ENCODE assay signal across 10 cellular contexts in genomic region chr15:63596666-63597032, GRCh38. TPM values are rescaled to one million over a fixed set of nuclear protein-coding genes. Genes with fewer than 3 reads are reported as not detected.
DNase-seq lines count a peak whose midpoint lies in the region; ATAC-seq, FAIRE-seq and TF ChIP-seq lines count a peak whose summit lies in the region.
"Had no signal": no experiment of that assay in that cellular context is flagged by ENCODE, and none has a peak within 500 bp of the region (broad histone marks: within the 10 kb centered on the region; RNA-seq: fewer than 3 reads in every experiment).

No MANE protein-coding gene starts in this region.

- TF ChIP-seq CTCF in HepG2 (CRISPR knock-in tag; IDR thresholded peaks at IDR 0.05) = no peak
- TF ChIP-seq CTCF in right lobe of liver (IDR thresholded peaks at IDR 0.05) = no peak
- TF ChIP-seq CTCF in endodermal cell (conservative IDR thresholded peaks at IDR 0.05) = no peak
- TF ChIP-seq CTCF in natural killer cell (IDR thresholded peaks at IDR 0.05) = no peak
- TF ChIP-seq CTCF in kidney (IDR thresholded peaks at IDR 0.05; ENCODE audit: borderline replicate concordance, extremely low read depth, insufficient read depth) = no peak
- TF ChIP-seq CTCF in MM.1S (IDR thresholded peaks at IDR 0.05; ENCODE audit: low read length) = no peak

- H3K9me3 Mint-ChIP-seq in endodermal cell (no peaks in the 10 kb centered on the region), natural killer cell (no peaks in the 10 kb centered on the region)

- peaks cover 18% of the 10 kb centered on the region for H3K36me3 Mint-ChIP-seq in endodermal cell (ENCODE audit: low read depth)
- no peaks in the 10 kb centered on the region for H3K36me3 Mint-ChIP-seq in natural killer cell

- intact Hi-C loops in HepG2 (cut with micrococcal nuclease; ENCODE audit: unreplicated experiment) = loop anchor here (5.0 kb wide), 2 partner anchors 129 to 304 kb away; no protein-coding TSS in a partner anchor
- intact Hi-C loops in right lobe of liver (cut with DNase I) = no loop called here
- intact Hi-C loops in natural killer cell (cut with micrococcal nuclease) = no loop called here
- intact Hi-C loops in aorta (cut with DNase I) = loop anchor here (5.0 kb wide), 3 partner anchors 94 to 309 kb away; partner anchors contain the start of gene USP3 (in 2 of the 2)
- intact Hi-C loops in kidney (cut with DNase I) = no loop called here

- no peaks in the 10 kb centered on the region for H4K20me1 ChIP-seq in HepG2 (ENCODE audit: insufficient read depth, low read length)
- H4K20me1 ChIP-seq in MM.1S (ENCODE audit: insufficient read depth, low read length) = no peaks in the 10 kb centered on the region

- H3K9me2 ChIP-seq in MM.1S (replicated peaks; ENCODE audit: insufficient read depth, low read length) = no peaks in the 10 kb centered on the region

- H3K9me3 ChIP-seq in HepG2 (ENCODE audit: low read length) = no peaks in the 10 kb centered on the region
- H3K9me3 ChIP-seq in right lobe of liver = no peaks in the 10 kb centered on the region
- no peaks in the 10 kb centered on the region for H3K9me3 ChIP-seq in endodermal cell (ENCODE audit: control insufficient read depth, low read length)
- no peaks in the 10 kb centered on the region for H3K9me3 ChIP-seq in aorta (ENCODE audit: control insufficient read depth, low read length)
- no peaks in the 10 kb centered on the region for H3K9me3 ChIP-seq in kidney (ENCODE audit: control insufficient read depth in 1 of 2, low read length in 2 of 2)
- no peaks in the 10 kb centered on the region for H3K9me3 ChIP-seq in MM.1S (replicated peaks; ENCODE audit: insufficient read depth, low read length)
- H3K9me3 ChIP-seq: MG63 had no signal

- CTCF ChIA-PET in HepG2 (lab: Yijun Ruan, JAX; ENCODE audit: low intra/inter-chr PET ratio, low total read pairs) = no interaction called here

- H3K4me1 Mint-ChIP-seq in endodermal cell (peaks cover 48% of the 10 kb centered on the region), natural killer cell (peaks cover 22 to 47% of the 10 kb centered on the region in 2 donors)

- H3K27ac ChIP-seq in HepG2 (ENCODE audit: extremely low read length, insufficient read depth, low read length) = no peak overlapping the region
- no peak overlapping the region for H3K27ac ChIP-seq in right lobe of liver
- H3K27ac ChIP-seq in endodermal cell (ENCODE audit: low read depth, low read length) = peak overlapping the region; percentile 21
- H3K27ac ChIP-seq in aorta (ENCODE audit: low read depth in 1 of 2, low read length in 2 of 2) = peak overlapping the region; percentile 87 to 99
- peak overlapping the region in 1 of 2 donors; percentile 92 for H3K27ac ChIP-seq in kidney (ENCODE audit: low read depth in 2 of 2, low read length in 2 of 2)
- H3K27ac ChIP-seq in MM.1S (ENCODE audit: low read length) = no peak overlapping the region

- H3K4me2 ChIP-seq in HepG2 (ENCODE audit: low read depth, low read length) = no peak overlapping the region; the same call in 1 of the 2 replicates
- H3K4me2 ChIP-seq in MM.1S (ENCODE audit: low read depth, low read length) = no peak overlapping the region

- no peak for FAIRE-seq in HepG2 (lab: Jason Lieb, UNC)
- FAIRE-seq in kidney (lab: Jason Lieb, UNC) = no peak
- FAIRE-seq: GM18507 had no signal

- H3K9ac ChIP-seq in HepG2 (ENCODE audit: insufficient read depth, low read depth, low read length) = no peak overlapping the region
- H3K9ac ChIP-seq in endodermal cell (ENCODE audit: extremely low read depth, low read length, poor library complexity, severe bottlenecking) = no peak overlapping the region
- peak overlapping the region in 1 of 2 donors; percentile 41 for H3K9ac ChIP-seq in kidney (ENCODE audit: low read length in 2 of 2)
- no peak overlapping the region for H3K9ac ChIP-seq in MM.1S (ENCODE audit: low read length)

- H3K4me3 ChIP-seq in HepG2 (replicated peaks in 1 of 3; ENCODE audit: insufficient read depth in 1 of 3, low read depth in 2 of 3, low read length in 3 of 3) (no peak overlapping the region), right lobe of liver (no peak overlapping the region), endodermal cell (ENCODE audit: low read length) (no peak overlapping the region), aorta (ENCODE audit: low read length in 2 of 2) (no peak overlapping the region), kidney (ENCODE audit: low read length in 2 of 2) (no peak overlapping the region), MM.1S (ENCODE audit: low read length) (no peak overlapping the region)
- H3K4me3 ChIP-seq: MG63 had no signal

- H3K36me3 ChIP-seq in HepG2 (replicated peaks in 1 of 2; ENCODE audit: control insufficient read depth in 1 of 2, insufficient read depth in 2 of 2, low read length in 2 of 2) (peaks cover 3 to 12% of the 10 kb centered on the region in 2 experiments; a peak in 4 of 5 replicates), right lobe of liver (peaks cover 0 to 16% (median 4%) of the 10 kb centered on the region in 4 donors), endodermal cell (ENCODE audit: control insufficient read depth, insufficient read depth, low read length) (peaks cover 21% of the 10 kb centered on the region), aorta (ENCODE audit: control insufficient read depth in 1 of 2, insufficient read depth in 2 of 2, low read length in 1 of 2) (peaks cover 0 to 4% of the 10 kb centered on the region in 2 donors), kidney (ENCODE audit: control insufficient read depth in 1 of 2, insufficient read depth in 2 of 2, low read length in 2 of 2) (peaks cover 3 to 13% of the 10 kb centered on the region in 2 donors), MM.1S (replicated peaks; ENCODE audit: insufficient read depth, low read length) (0 out of 2 replicates have a peak, but pooled peaks cover 4% of the 10 kb centered on the region)

- H3F3A ChIP-seq in MM.1S (ENCODE audit: insufficient read depth, low read length) = peaks cover 20% of the 10 kb centered on the region

- H3K4me1 ChIP-seq in HepG2 (ENCODE audit: insufficient read depth, low read length) (peaks cover 35% of the 10 kb centered on the region), right lobe of liver (peaks cover 0 to 6% (median 0%) of the 10 kb centered on the region in 4 donors), endodermal cell (ENCODE audit: control insufficient read depth, insufficient read depth, low read length) (peaks cover 11% of the 10 kb centered on the region), aorta (ENCODE audit: control insufficient read depth in 1 of 2, insufficient read depth in 2 of 2, low read length in 2 of 2) (peaks cover 3 to 6% of the 10 kb centered on the region in 2 donors), kidney (ENCODE audit: control insufficient read depth in 1 of 2, insufficient read depth in 1 of 2, low read depth in 1 of 2, low read length in 2 of 2) (peaks cover 36 to 43% of the 10 kb centered on the region in 2 donors), MM.1S (ENCODE audit: low read length) (0 out of 2 replicates have a peak, but pooled peaks cover 4% of the 10 kb centered on the region)

- ATAC-seq in HepG2 (no peak), right lobe of liver (no peak), natural killer cell (no peak), aorta (ENCODE audit: low FRiP score) (peak; percentile 24), HG03097 (IDR thresholded peaks at IDR 0.05; ENCODE audit: low FRiP score, unreplicated experiment) (no peak)

- H3K79me2 ChIP-seq in HepG2 (ENCODE audit: insufficient read depth, low read length) (no peaks in the 10 kb centered on the region), MM.1S (ENCODE audit: low read length) (no peaks in the 10 kb centered on the region; the same call in 1 of the 2 replicates)

- DNase-seq in HepG2 (ENCODE audit: low spot score) = peak; percentile 16
- no peak for DNase-seq in right lobe of liver
- no peak for DNase-seq in endodermal cell
- DNase-seq in natural killer cell = no peak
- DNase-seq in aorta = no peak
- DNase-seq in kidney = no peak
- no peak for DNase-seq in MM.1S
- DNase-seq: MG63 had no signal

- BruUV-seq in HepG2 (replicated peaks; lab: Mats Ljungman, UMichigan) = TSS peak; percentile 27

- no peak overlapping the region for H2AFZ ChIP-seq in HepG2 (ENCODE audit: low read length)
- H2AFZ ChIP-seq in MM.1S (ENCODE audit: low read length) = no peak overlapping the region

- TF ChIP-seq POLR2A in HepG2 (IDR thresholded peaks at IDR 0.05; ENCODE audit: insufficient read depth in 1 of 2, low read depth in 2 of 2, low read length in 2 of 2) (no peak), right lobe of liver (IDR thresholded peaks at IDR 0.05) (no peak)

- H3K4me3 Mint-ChIP-seq in endodermal cell (no peak overlapping the region), natural killer cell (no peak overlapping the region)

- H3K27me3 ChIP-seq in HepG2 (ENCODE audit: control insufficient read depth in 1 of 2, insufficient read depth in 2 of 2, low read length in 2 of 2) (no peaks in the 10 kb centered on the region; a peak in 1 of 5 replicates), right lobe of liver (no peaks in the 10 kb centered on the region), endodermal cell (ENCODE audit: control insufficient read depth, insufficient read depth, low read length, poor library complexity, severe bottlenecking) (no peaks in the 10 kb centered on the region), aorta (ENCODE audit: control insufficient read depth in 1 of 2, insufficient read depth in 2 of 2, low read length in 1 of 2) (no peaks in the 10 kb centered on the region), MM.1S (replicated peaks; ENCODE audit: insufficient read depth, low read length) (no peaks in the 10 kb centered on the region)
- H3K27me3 ChIP-seq: MG63 had no signal

- TF ChIP-seq RAD21 in HepG2 (CRISPR knock-in tag; IDR thresholded peaks at IDR 0.05) = no peak

- in situ Hi-C loops in HepG2 (cut with HindIII; ENCODE audit: extremely low pct_ligation_motif_present, low pct_unique_long_range_greater_than_20kb) = no loop called here

- H3K27me3 Mint-ChIP-seq in endodermal cell (ENCODE audit: insufficient read depth) = peaks cover 2% of the 10 kb centered on the region
- no peaks in the 10 kb centered on the region for H3K27me3 Mint-ChIP-seq in natural killer cell (ENCODE audit: low read depth in 2 of 2)

- WGBS in HepG2 (ENCODE audit: low lambda C conversion rate) = 58% methylated on average over 2 of the region's 2 CpGs
- 20% methylated on average over 1 of the region's 2 CpGs for WGBS in right lobe of liver (ENCODE audit: insufficient coverage, low coverage, low lambda C conversion rate, missing lambda C conversion rate)
- WGBS in endodermal cell (ENCODE audit: insufficient coverage in 1 of 2, insufficient read length in 1 of 2), 2 experiments = 92 to 94% methylated on average over 2 of the region's 2 CpGs
- WGBS in aorta, 2 donors = 4% methylated on average over 2 of the region's 2 CpGs

- TF ChIP-seq EP300 in HepG2 (IDR thresholded peaks at IDR 0.05; ENCODE audit: low read depth in 2 of 2, low read length in 2 of 2) (no peak), HepG2 (CRISPR knock-in tag; IDR thresholded peaks at IDR 0.05; ENCODE audit: borderline replicate concordance) (no peak)

- peak overlapping the region; percentile 71 for H3K27ac Mint-ChIP-seq in endodermal cell
- H3K27ac Mint-ChIP-seq in natural killer cell = peak overlapping the region; percentile 41 to 66

- POLR2A ChIA-PET in HepG2 (lab: Yijun Ruan, JAX) = interaction anchor here (1.4 to 1.5 kb wide), 2 partner anchors 13 to 130 kb away, joined by 3 to 4 read pairs; no protein-coding TSS in a partner anchor

RNA-seq across cellular contexts. Expression of gene FBXL22, which starts 0.5 kb away (rescaled TPM):
- total RNA-seq in HepG2 (2016; rRNA removed; fragmentation: Illumina TruSeq; extraction: Trizol) (0.20 and 0.33 TPM in 2 replicates), right lobe of liver (under 1 TPM in 4 of 6 experiments, not detected in 2; 0.26 to 0.56 (median 0.44) TPM), endodermal cell (under 1 TPM; 0.29 to 0.90 TPM), natural killer cell (1 to 10 TPM in 1 of 3 donors, under 1 TPM in 2; 0.33 to 2.3 (median 0.65) TPM), aorta (10 to 100 TPM; 16.3 to 18.6 TPM), kidney (4.7 TPM)
- 0.44 and 0.71 TPM in 2 replicates for total RNA-seq in HepG2 (2016; cell fraction: cytosol; rRNA removed; fragmentation: Illumina TruSeq; extraction: Trizol; ENCODE audit: low read depth)
- 0.19 and 0.50 TPM in 2 replicates for total RNA-seq in HepG2 (2016; cell fraction: insoluble cytoplasmic fraction; rRNA removed; fragmentation: Illumina TruSeq; extraction: Trizol)
- 0.52 and 0.59 TPM in 2 replicates for total RNA-seq in HepG2 (2016; cell fraction: membrane; rRNA removed; fragmentation: Illumina TruSeq; extraction: Trizol)
- total RNA-seq in HepG2 (2016; cell fraction: nucleus; rRNA removed; fragmentation: Illumina TruSeq; extraction: Trizol) = 0.47 and 1.1 TPM in 2 replicates
- polyA plus RNA-seq in HepG2 (2011; rRNA removed) (0.09 and 0.15 TPM in 2 replicates), aorta (10 to 100 TPM in 1 of 2 donors, 1 to 10 TPM in 1; 4.8 to 32.0 TPM), kidney (ENCODE audit: insufficient read depth, low read depth, low replicate concordance) (1.2 TPM)
- 0.18 and 0.27 TPM in 2 replicates for polyA plus RNA-seq in HepG2 (2011; cell fraction: cytosol; rRNA removed)
- polyA plus RNA-seq in HepG2 (2011; cell fraction: nucleus; rRNA removed) = 0.43 and 0.68 TPM in 2 replicates
- 0.17 and 0.48 TPM in 2 replicates for polyA plus RNA-seq in HepG2 (2012)
- polyA plus RNA-seq in HepG2 (2016; cell fraction: cytosol; fragmentation: Illumina TruSeq; extraction: Trizol; ENCODE audit: low read depth) = 0.26 and 0.31 TPM in 2 replicates
- 0.45 and 0.47 TPM in 2 replicates for polyA plus RNA-seq in HepG2 (2016; cell fraction: insoluble cytoplasmic fraction; fragmentation: Illumina TruSeq; extraction: Trizol; ENCODE audit: low read depth)
- polyA plus RNA-seq in HepG2 (2016; cell fraction: membrane; fragmentation: Illumina TruSeq; extraction: Trizol; ENCODE audit: low read depth) = 0.47 and 0.55 TPM in 2 replicates
- polyA plus RNA-seq in HepG2 (2016; cell fraction: nucleus; fragmentation: Illumina TruSeq; extraction: Trizol; ENCODE audit: insufficient read depth, low read depth) = 0.40 and 1.6 TPM in 2 replicates
- 0.54 and 0.63 TPM in 2 replicates for polyA minus RNA-seq in HepG2 (2011; rRNA and poly(A)+ RNA removed; ENCODE audit: low replicate concordance)
- polyA minus RNA-seq in HepG2 (2011; cell fraction: cytosol; rRNA and poly(A)+ RNA removed) = not detected in 2 replicates
- 0.99 and 1.2 TPM in 2 replicates for polyA minus RNA-seq in HepG2 (2011; cell fraction: nucleus; rRNA and poly(A)+ RNA removed)
- polyA plus RNA-seq in endodermal cell (2013, experiment 1 of 2) = 0.46 TPM
- polyA plus RNA-seq in endodermal cell (2013, experiment 2 of 2) = 0.58 TPM

Comparison
In these comparisons a context has a peak if more than half of its experiments do, and no peak if none do; other contexts are left out.
1. intact Hi-C loops: an anchor here in HepG2 (5.0 kb wide) and aorta (5.0 kb wide); none called in right lobe of liver, natural killer cell and kidney.
2. H3K27ac ChIP-seq: peak in endodermal cell (single experiment) and aorta (2 of 2); none in HepG2 (single experiment), right lobe of liver (0 of 3) and MM.1S (single experiment).